ENCODE assay signal across 28 cellular contexts in genomic region chr3:174858353-174858752, GRCh38. TPM values are rescaled to one million over a fixed set of nuclear protein-coding genes. Genes with fewer than 3 reads are reported as not detected.
DNase-seq lines count a peak whose midpoint lies in the region; ATAC-seq, FAIRE-seq and TF ChIP-seq lines count a peak whose summit lies in the region.
"Had no signal": no experiment of that assay in that cellular context is flagged by ENCODE, and none has a peak within 500 bp of the region (broad histone marks: within the 10 kb centered on the region; RNA-seq: fewer than 3 reads in every experiment).

No MANE protein-coding gene starts in this region.

- H3K4me1 ChIP-seq in liver (ENCODE audit: control insufficient read depth in 4 of 4, insufficient read depth in 4 of 4, low read length in 3 of 4), result peaks cover 0 to 31% (median 24%) of the 10 kb centered on the region in 4 donors
- H3K4me1 ChIP-seq in HepG2 (ENCODE audit: insufficient read depth, low read length), result no peaks in the 10 kb centered on the region
- no peaks in the 10 kb centered on the region for H3K4me1 ChIP-seq in body of pancreas
- H3K4me1 ChIP-seq: gastroesophageal sphincter, upper lobe of right lung had no signal

- no TSS peak for BruUV-seq in HepG2 (replicated peaks; lab: Mats Ljungman, UMichigan)

- WGBS in liver, result 31% methylated on average over 1 of the region's 1 CpG
- 8% methylated on average over 1 of the region's 1 CpG for WGBS in HepG2 (ENCODE audit: low lambda C conversion rate)
- WGBS in body of pancreas, 2 donors, result 37 to 39% methylated on average over 1 of the region's 1 CpG

- TF ChIP-seq POLR2A in HepG2 (IDR thresholded peaks at IDR 0.05; ENCODE audit: insufficient read depth in 1 of 2, low read depth in 2 of 2, low read length in 2 of 2) (no peak), body of pancreas (IDR thresholded peaks at IDR 0.05) (no peak)

- DNase-seq in HepG2 (ENCODE audit: low spot score) (no peak), body of pancreas (no peak), left kidney (ENCODE audit: low read depth, low spot score) (peak; percentile 51), D721Med (ENCODE audit: insufficient read length, low spot score) (no peak), NCI-H524 treated with DMSO at 0.1 percent for 48 hours (lab: John Stamatoyannopoulos, UW) (no peak), globus pallidus (ENCODE audit: low spot score) (no peak), nephron progenitor cell (no peak)
- DNase-seq: activated CD4-positive, CD25-positive, alpha-beta regulatory T cell treated with anti-CD3 and anti-CD28 coated beads, Interleukin-2, amount 50 U/mL, for 72 hours; activated naive CD4-positive, alpha-beta T cell treated with anti-CD3 and anti-CD28 coated beads for 36 hours; activated T-cell treated with anti-CD3 and anti-CD28 coated beads, Interleukin-2, amount 50 U/mL, for 24 hours; anterior cingulate cortex; GDM1; HCEC 1CT; mesenchymal stem cell; naive B cell; NCI-H82; ovary; stimulated activated CD4-positive, alpha-beta T cell treated with anti-CD3 and anti-CD28 coated beads, Interleukin-15, amount 100 ng/mL, for 24 hours; SW 1271; upper lobe of right lung had no signal

- H4K20me1 ChIP-seq in HepG2 (ENCODE audit: insufficient read depth, low read length), result no peaks in the 10 kb centered on the region

- H3K36me3 ChIP-seq in liver (ENCODE audit: control insufficient read depth in 4 of 4, insufficient read depth in 3 of 4, low read depth in 1 of 4, low read length in 3 of 4) (no peaks in the 10 kb centered on the region), HepG2 (replicated peaks in 1 of 2; ENCODE audit: control insufficient read depth in 1 of 2, insufficient read depth in 2 of 2, low read length in 2 of 2) (no peaks in the 10 kb centered on the region), body of pancreas (replicated peaks in 1 of 2; ENCODE audit: insufficient read depth in 1 of 2, low read depth in 2 of 2) (no peaks in the 10 kb centered on the region)
- H3K36me3 ChIP-seq: gastroesophageal sphincter, ovary, upper lobe of right lung had no signal

- no peaks in the 10 kb centered on the region for H3K9me3 Mint-ChIP-seq in nephron progenitor cell

- no peak overlapping the region for H2AFZ ChIP-seq in HepG2 (ENCODE audit: low read length)

- no peak overlapping the region for H3K27ac ChIP-seq in liver (ENCODE audit: low read depth in 1 of 2, low read length in 2 of 2)
- no peak overlapping the region for H3K27ac ChIP-seq in HepG2 (ENCODE audit: extremely low read length, insufficient read depth, low read length)
- H3K27ac ChIP-seq in body of pancreas, result peak overlapping the region in 3 of 4 donors; percentile 48 to 76 (median 50)
- H3K27ac ChIP-seq: C4-2B, gastroesophageal sphincter, ovary, upper lobe of right lung had no signal

- TF ChIP-seq RAD21 in liver (IDR thresholded peaks at IDR 0.05) (peak in 1 of 2 donors; percentile 39), HepG2 (CRISPR knock-in tag; IDR thresholded peaks at IDR 0.05) (no peak)

- no peak overlapping the region for H3K4me2 ChIP-seq in HepG2 (ENCODE audit: low read depth, low read length)

- no peaks in the 10 kb centered on the region for H3K79me2 ChIP-seq in HepG2 (ENCODE audit: insufficient read depth, low read length)

- H3K4me3 Mint-ChIP-seq in nephron progenitor cell, result no peak overlapping the region
- H3K4me3 Mint-ChIP-seq: activated naive CD4-positive, alpha-beta T cell treated with anti-CD3 and anti-CD28 coated beads for 36 hours; activated T-cell treated with anti-CD3 and anti-CD28 coated beads, Interleukin-2, amount 50 U/mL, for 24 hours; central memory CD8-positive, alpha-beta T cell; naive B cell had no signal

- no peaks in the 10 kb centered on the region for H3K36me3 Mint-ChIP-seq in nephron progenitor cell (ENCODE audit: low read depth)
- H3K36me3 Mint-ChIP-seq: naive B cell had no signal

- intact Hi-C loops in HepG2 (cut with micrococcal nuclease; ENCODE audit: unreplicated experiment) (no loop called here), body of pancreas (cut with DNase I) (no loop called here)

- no peaks in the 10 kb centered on the region for H3K27me3 ChIP-seq in liver (ENCODE audit: control insufficient read depth in 4 of 4, insufficient read depth in 4 of 4, low read length in 3 of 4)
- H3K27me3 ChIP-seq in HepG2 (ENCODE audit: control insufficient read depth in 1 of 2, insufficient read depth in 2 of 2, low read length in 2 of 2), result no peaks in the 10 kb centered on the region
- H3K27me3 ChIP-seq in body of pancreas, result no peaks in the 10 kb centered on the region
- H3K27me3 ChIP-seq: gastroesophageal sphincter, ovary, upper lobe of right lung had no signal

- CTCF ChIA-PET in HepG2 (lab: Yijun Ruan, JAX; ENCODE audit: low intra/inter-chr PET ratio, low total read pairs), result no interaction called here

- POLR2A ChIA-PET in HepG2 (lab: Yijun Ruan, JAX), result no interaction called here

- H3K9me3 ChIP-seq in liver (ENCODE audit: control insufficient read depth in 4 of 4, low read length in 3 of 4) (no peaks in the 10 kb centered on the region), HepG2 (ENCODE audit: low read length) (no peaks in the 10 kb centered on the region), body of pancreas (no peaks in the 10 kb centered on the region)
- H3K9me3 ChIP-seq: gastroesophageal sphincter, ovary, upper lobe of right lung had no signal

- peak overlapping the region in 1 of 2 donors; percentile 8 for H3K9ac ChIP-seq in liver (ENCODE audit: low read depth in 1 of 2, low read length in 2 of 2)
- no peak overlapping the region for H3K9ac ChIP-seq in HepG2 (ENCODE audit: insufficient read depth, low read depth, low read length)

- H3K4me3 ChIP-seq in liver (ENCODE audit: low read depth in 1 of 3, low read length in 3 of 3) (no peak overlapping the region), HepG2 (replicated peaks in 1 of 3; ENCODE audit: insufficient read depth in 1 of 3, low read depth in 2 of 3, low read length in 3 of 3) (no peak overlapping the region), body of pancreas (no peak overlapping the region)
- H3K4me3 ChIP-seq: gastroesophageal sphincter, K562, ovary had no signal

- no peak for ATAC-seq in HepG2
- peak; percentile 51 for ATAC-seq in body of pancreas
- ATAC-seq: gastroesophageal sphincter, K562, Right ventricle myocardium inferior, sciatic nerve had no signal

- peaks cover 4% of the 10 kb centered on the region for H3K27me3 Mint-ChIP-seq in nephron progenitor cell (ENCODE audit: low read depth, poor library complexity)
- H3K27me3 Mint-ChIP-seq: activated T-cell treated with anti-CD3 and anti-CD28 coated beads, Interleukin-2, amount 50 U/mL, for 24 hours; central memory CD8-positive, alpha-beta T cell; naive B cell had no signal

- in situ Hi-C loops in HepG2 (cut with HindIII; ENCODE audit: extremely low pct_ligation_motif_present, low pct_unique_long_range_greater_than_20kb), result no loop called here

- no peaks in the 10 kb centered on the region for H3K4me1 Mint-ChIP-seq in nephron progenitor cell
- H3K4me1 Mint-ChIP-seq: central memory CD8-positive, alpha-beta T cell; naive B cell had no signal

- no peak overlapping the region for H3K27ac Mint-ChIP-seq in nephron progenitor cell
- H3K27ac Mint-ChIP-seq: activated naive CD4-positive, alpha-beta T cell treated with anti-CD3 and anti-CD28 coated beads for 36 hours; activated T-cell treated with anti-CD3 and anti-CD28 coated beads, Interleukin-2, amount 50 U/mL, for 24 hours; naive B cell had no signal

- peak; percentile 21 for TF ChIP-seq CTCF in liver (IDR thresholded peaks at IDR 0.05; ENCODE audit: low read depth, low read length, missing input control)
- TF ChIP-seq CTCF in HepG2 (CRISPR knock-in tag; IDR thresholded peaks at IDR 0.05), result no peak
- TF ChIP-seq CTCF in body of pancreas (IDR thresholded peaks at IDR 0.05), result peak in 2 of 7 experiments; percentile 25 to 29
- no peak for TF ChIP-seq CTCF in D721Med (IDR thresholded peaks at IDR 0.05; ENCODE audit: insufficient read depth, missing control alignments)
- no peak for TF ChIP-seq CTCF in nephron progenitor cell (IDR thresholded peaks at IDR 0.05)

- no peak for TF ChIP-seq EP300 in HepG2 (IDR thresholded peaks at IDR 0.05; ENCODE audit: low read depth in 2 of 2, low read length in 2 of 2)
- TF ChIP-seq EP300 in HepG2 (CRISPR knock-in tag; IDR thresholded peaks at IDR 0.05; ENCODE audit: borderline replicate concordance), result no peak

- FAIRE-seq in HepG2 (lab: Jason Lieb, UNC) (no peak), D721Med (lab: Jason Lieb, UNC) (no peak)
- FAIRE-seq: K562, keratinocyte had no signal

TF ChIP-seq in liver, 16 proteins besides CTCF, POLR2A, EP300 and RAD21 (continues in another document):
- TF ChIP-seq GABPA (IDR thresholded peaks at IDR 0.05 in 1 of 2, conservative IDR thresholded peaks at IDR 0.05 in 1 of 2), result no peak
- TF ChIP-seq HNF4A (conservative IDR thresholded peaks at IDR 0.05), result peak; percentile 17 to 43

RNA-seq across cellular contexts. Expression of gene NAALADL2, which starts 0.8 kb away (rescaled TPM):
- total RNA-seq in liver, result 1 to 10 TPM; 3.8 to 4.6 TPM
- 1 to 10 TPM in 1 of 2 donors, under 1 TPM in 1; 0.28 to 2.3 TPM for polyA plus RNA-seq in liver
- total RNA-seq in HepG2 (2016; rRNA removed; fragmentation: Illumina TruSeq; extraction: Trizol), result 0.34 TPM in 1 of 2 replicates, not detected in the other
- 0.44 TPM in 1 of 2 replicates, not detected in the other for total RNA-seq in HepG2 (2016; cell fraction: cytosol; rRNA removed; fragmentation: Illumina TruSeq; extraction: Trizol; ENCODE audit: low read depth)
- 0.30 TPM in 1 of 2 replicates, not detected in the other for total RNA-seq in HepG2 (2016; cell fraction: insoluble cytoplasmic fraction; rRNA removed; fragmentation: Illumina TruSeq; extraction: Trizol)
- 0.09 TPM in 1 of 2 replicates, not detected in the other for total RNA-seq in HepG2 (2016; cell fraction: membrane; rRNA removed; fragmentation: Illumina TruSeq; extraction: Trizol)
- 1.3 TPM in 1 of 2 replicates, not detected in the other for total RNA-seq in HepG2 (2016; cell fraction: nucleus; rRNA removed; fragmentation: Illumina TruSeq; extraction: Trizol)
- 0.08 TPM in 2 replicates for polyA plus RNA-seq in HepG2 (2011; rRNA removed)
- polyA plus RNA-seq in HepG2 (2011; cell fraction: cytosol; rRNA removed), result 0.01 TPM in 1 of 2 replicates, not detected in the other
- polyA plus RNA-seq in HepG2 (2011; cell fraction: nucleus; rRNA removed), result 3.5 TPM in 1 of 2 replicates, not detected in the other
- polyA plus RNA-seq in HepG2 (2012), result not detected in 2 replicates
- not detected in 2 replicates for polyA plus RNA-seq in HepG2 (2016; cell fraction: cytosol; fragmentation: Illumina TruSeq; extraction: Trizol; ENCODE audit: low read depth)
- polyA plus RNA-seq in HepG2 (2016; cell fraction: insoluble cytoplasmic fraction; fragmentation: Illumina TruSeq; extraction: Trizol; ENCODE audit: low read depth), result not detected in 2 replicates
- polyA plus RNA-seq in HepG2 (2016; cell fraction: membrane; fragmentation: Illumina TruSeq; extraction: Trizol; ENCODE audit: low read depth), result not detected in 2 replicates
- polyA plus RNA-seq in HepG2 (2016; cell fraction: nucleus; fragmentation: Illumina TruSeq; extraction: Trizol; ENCODE audit: insufficient read depth, low read depth), result not detected in 2 replicates
- 0.20 and 0.28 TPM in 2 replicates for polyA minus RNA-seq in HepG2 (2011; rRNA and poly(A)+ RNA removed; ENCODE audit: low replicate concordance)
- polyA minus RNA-seq in HepG2 (2011; cell fraction: cytosol; rRNA and poly(A)+ RNA removed), result not detected in 2 replicates
- polyA minus RNA-seq in HepG2 (2011; cell fraction: nucleus; rRNA and poly(A)+ RNA removed), result 1.5 and 4.2 TPM in 2 replicates
- total RNA-seq in body of pancreas, result 10 to 100 TPM in 1 of 2 donors, 1 to 10 TPM in 1; 6.2 to 14.5 TPM
- total RNA-seq: activated naive CD4-positive, alpha-beta T cell treated with anti-CD3 and anti-CD28 coated beads for 36 hours had no signal

Comparison
In these comparisons a context has a peak if more than half of its experiments do, and no peak if none do; other contexts are left out.
1. H3K27ac ChIP-seq: peak in body of pancreas (3 of 4); none in liver (0 of 2) and HepG2 (single experiment).